ENCODE assay signal across 18 cellular contexts in the genomic region with DNA sequence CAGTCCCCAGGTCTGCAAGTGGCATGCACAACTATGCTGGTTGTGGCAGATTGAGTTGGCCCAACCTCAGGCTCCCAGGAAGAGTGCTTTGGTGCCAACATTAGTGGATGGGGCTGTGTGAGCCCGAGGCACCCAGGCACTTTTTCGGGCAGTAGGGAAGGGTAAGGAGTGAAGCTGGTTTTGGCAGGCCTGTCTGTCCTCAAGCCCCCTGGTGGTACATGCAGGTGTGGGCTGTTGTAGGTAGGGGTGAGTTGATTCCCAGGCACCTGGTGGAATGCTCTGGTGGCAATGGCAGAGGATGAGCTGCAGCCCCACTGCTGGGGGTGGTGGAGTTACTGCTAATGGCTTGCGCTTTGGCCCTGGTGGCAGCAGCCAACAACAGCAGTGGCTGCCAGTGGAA.
A peak's percentile ranks its signal among the peaks of the same experiment; 100 is the strongest.
DNase-seq lines count a peak whose midpoint lies in the region; ATAC-seq, FAIRE-seq and TF ChIP-seq lines count a peak whose summit lies in the region.
"Had no signal": no experiment of that assay in that cellular context is flagged by ENCODE, and none has a peak within 500 bp of the region (broad histone marks: within the 10 kb centered on the region; RNA-seq: fewer than 3 reads in every experiment).

No MANE protein-coding gene starts in this region.

- 97 to 100% methylated on average over 1 to 3 of the region's 3 CpGs for WGBS in endodermal cell (ENCODE audit: insufficient coverage in 1 of 2, insufficient read length in 1 of 2), 2 experiments

- ATAC-seq in HG02678 (IDR thresholded peaks at IDR 0.05; ENCODE audit: unreplicated experiment), result no peak

- H3K27ac ChIP-seq in endodermal cell (ENCODE audit: low read depth, low read length), result no peak overlapping the region
- no peak overlapping the region for H3K27ac ChIP-seq in kidney (ENCODE audit: low read depth in 2 of 2, low read length in 2 of 2)
- H3K27ac ChIP-seq in tibial artery, result no peak overlapping the region

- FAIRE-seq in kidney (lab: Jason Lieb, UNC) (no peak), urothelium cell line (lab: Jason Lieb, UNC) (peak; percentile 5)
- FAIRE-seq: HTR-8/SVneo had no signal

- no peak for TF ChIP-seq POLR2A in erythroblast (IDR thresholded peaks at IDR 0.05; ENCODE audit: low read length)

- no peak overlapping the region for H3K27ac Mint-ChIP-seq in endodermal cell
- H3K27ac Mint-ChIP-seq: B cell; CD4-positive, alpha-beta T cell had no signal

- H3K4me1 ChIP-seq in endodermal cell (ENCODE audit: control insufficient read depth, insufficient read depth, low read length) (no peaks in the 10 kb centered on the region), kidney (ENCODE audit: control insufficient read depth in 1 of 2, insufficient read depth in 1 of 2, low read depth in 1 of 2, low read length in 2 of 2) (no peaks in the 10 kb centered on the region), tibial artery (peaks cover 0 to 17% (median 4%) of the 10 kb centered on the region in 4 donors)

- H3K9me3 ChIP-seq in endodermal cell (ENCODE audit: control insufficient read depth, low read length), result no peaks in the 10 kb centered on the region
- peaks cover 0 to 2% of the 10 kb centered on the region in 2 donors for H3K9me3 ChIP-seq in kidney (ENCODE audit: control insufficient read depth in 1 of 2, low read length in 2 of 2)
- H3K9me3 ChIP-seq in tibial artery, result no peaks in the 10 kb centered on the region

- no peaks in the 10 kb centered on the region for H3K27me3 Mint-ChIP-seq in endodermal cell (ENCODE audit: insufficient read depth)
- H3K27me3 Mint-ChIP-seq: B cell; CD4-positive, alpha-beta T cell had no signal

- DNase-seq in Jurkat, Clone E6-1 (ENCODE audit: low read depth, low spot score), result peak; percentile 1
- DNase-seq in endodermal cell (peak; percentile 87), kidney (peak; percentile 40), urothelium cell line (ENCODE audit: low spot score) (no peak), erythroblast (lab: John Stamatoyannopoulos, UW) (no peak), hepatic stellate cell (ENCODE audit: low spot score) (no peak), tibial artery (no peak)
- DNase-seq: CD4-positive, alpha-beta T cell; H7; NCI-H1930; NCI-H2171; NCI-H446; NCI-H69; NK-92 treated with Interleukin-12 subunit alpha and Interleukin-12 subunit beta, amount 100 ng/mL, for 24 hours; SHP77 treated with DMSO at 0.1 percent for 48 hours had no signal

- H3K9ac ChIP-seq in endodermal cell (ENCODE audit: extremely low read depth, low read length, poor library complexity, severe bottlenecking) (no peak overlapping the region), kidney (ENCODE audit: low read length in 2 of 2) (no peak overlapping the region)

- intact Hi-C loops in kidney (cut with DNase I) (no loop called here), tibial artery (cut with DNase I; ENCODE audit: low total_unique reads) (no loop called here)

- TF ChIP-seq CTCF in endodermal cell (conservative IDR thresholded peaks at IDR 0.05) (peak; percentile 75), kidney (IDR thresholded peaks at IDR 0.05; ENCODE audit: borderline replicate concordance, extremely low read depth, insufficient read depth) (no peak), tibial artery (IDR thresholded peaks at IDR 0.05) (no peak)

- H3K27me3 ChIP-seq in endodermal cell (ENCODE audit: control insufficient read depth, insufficient read depth, low read length, poor library complexity, severe bottlenecking) (no peaks in the 10 kb centered on the region), tibial artery (no peaks in the 10 kb centered on the region)

- no peak overlapping the region for H3K4me3 ChIP-seq in Jurkat, Clone E6-1 (ENCODE audit: low read length)
- H3K4me3 ChIP-seq in endodermal cell (ENCODE audit: low read length) (no peak overlapping the region), kidney (ENCODE audit: low read length in 2 of 2) (no peak overlapping the region), tibial artery (no peak overlapping the region)

- H3K36me3 ChIP-seq in endodermal cell (ENCODE audit: control insufficient read depth, insufficient read depth, low read length), result no peaks in the 10 kb centered on the region
- H3K36me3 ChIP-seq in kidney (ENCODE audit: control insufficient read depth in 1 of 2, insufficient read depth in 2 of 2, low read length in 2 of 2), result no peaks in the 10 kb centered on the region
- H3K36me3 ChIP-seq in tibial artery, result no peaks in the 10 kb centered on the region

- H3K4me1 Mint-ChIP-seq in endodermal cell, result no peaks in the 10 kb centered on the region
- H3K4me1 Mint-ChIP-seq: B cell had no signal

- no peaks in the 10 kb centered on the region for H3K9me3 Mint-ChIP-seq in endodermal cell

- H3K4me3 Mint-ChIP-seq in endodermal cell, result no peak overlapping the region
- H3K4me3 Mint-ChIP-seq: B cell; CD4-positive, alpha-beta T cell had no signal

- H3K36me3 Mint-ChIP-seq in endodermal cell (ENCODE audit: low read depth), result no peaks in the 10 kb centered on the region

Comparison
In these comparisons a context has a peak if more than half of its experiments do, and no peak if none do; other contexts are left out.
1. DNase-seq: peak in Jurkat, Clone E6-1 (single experiment), endodermal cell (single experiment) and kidney (single experiment); none in urothelium cell line (single experiment), erythroblast (0 of 2), hepatic stellate cell (single experiment) and tibial artery (0 of 2).